ENCODE assay signal across 24 cellular contexts in genomic region chr1:36919491-36920145, GRCh38.
"Had no signal": no experiment of that assay in that cellular context is flagged by ENCODE, and none has a peak within 500 bp of the region (broad histone marks: within the 10 kb centered on the region; RNA-seq: fewer than 3 reads in every experiment).

No MANE protein-coding gene starts in this region.

- H3K36me3 Mint-ChIP-seq: activated naive CD8-positive, alpha-beta T cell treated with anti-CD3 and anti-CD28 coated beads, Interleukin-2, amount 10 ng/mL, durations not matched to agents 7 days and 5 days had no signal

- H3K27me3 Mint-ChIP-seq: activated naive CD8-positive, alpha-beta T cell treated with anti-CD3 and anti-CD28 coated beads, Interleukin-2, amount 10 ng/mL, durations not matched to agents 7 days and 5 days had no signal

- H3K4me1 Mint-ChIP-seq: activated naive CD8-positive, alpha-beta T cell treated with anti-CD3 and anti-CD28 coated beads, Interleukin-2, amount 10 ng/mL, durations not matched to agents 7 days and 5 days; central memory CD8-positive, alpha-beta T cell had no signal

- H3K4me3 Mint-ChIP-seq: activated CD8-positive, alpha-beta T cell treated with anti-CD3 and anti-CD28 coated beads, Interleukin-2, amount 10 ng/mL, durations not matched to agents 7 days and 5 days; activated naive CD4-positive, alpha-beta T cell treated with anti-CD3 and anti-CD28 coated beads for 36 hours; activated naive CD8-positive, alpha-beta T cell treated with anti-CD3 and anti-CD28 coated beads, Interleukin-2, amount 10 ng/mL, durations not matched to agents 7 days and 5 days; activated T-cell treated with anti-CD3 and anti-CD28 coated beads, Interleukin-2, amount 50 U/mL, for 72 hours; central memory CD8-positive, alpha-beta T cell; nephron progenitor cell; T-helper 2 cell treated with Interferon-gamma antibody and Interleukin-4, amounts not matched to agents 5 μg/mL and 100 μg/mL, for 36 hours had no signal

- H3K27ac Mint-ChIP-seq: activated CD8-positive, alpha-beta T cell treated with anti-CD3 and anti-CD28 coated beads, Interleukin-2, amount 10 ng/mL, durations not matched to agents 7 days and 5 days; activated naive CD4-positive, alpha-beta T cell treated with anti-CD3 and anti-CD28 coated beads for 36 hours; activated naive CD8-positive, alpha-beta T cell treated with anti-CD3 and anti-CD28 coated beads, Interleukin-2, amount 10 ng/mL, durations not matched to agents 7 days and 5 days; activated T-cell treated with anti-CD3 and anti-CD28 coated beads, Interleukin-2, amount 50 U/mL, for 72 hours; nephron progenitor cell; T-helper 2 cell treated with Interferon-gamma antibody and Interleukin-4, amounts not matched to agents 5 μg/mL and 100 μg/mL, for 36 hours had no signal

- H3K27me3 ChIP-seq: breast epithelium, colonic mucosa, upper lobe of left lung had no signal

- H3K9me3 Mint-ChIP-seq: activated naive CD4-positive, alpha-beta T cell treated with anti-CD3 and anti-CD28 coated beads for 36 hours; activated naive CD8-positive, alpha-beta T cell treated with anti-CD3 and anti-CD28 coated beads, Interleukin-2, amount 10 ng/mL, durations not matched to agents 7 days and 5 days; T-helper 2 cell treated with Interferon-gamma antibody and Interleukin-4, amounts not matched to agents 5 μg/mL and 100 μg/mL, for 36 hours had no signal

- H3K27ac ChIP-seq: breast epithelium, colonic mucosa, epithelial cell of prostate, heart left ventricle, thoracic aorta, upper lobe of left lung, VCaP had no signal

- DNase-seq: activated CD4-positive, alpha-beta T cell treated with anti-CD3 and anti-CD28 coated beads, Interleukin-2, amount 50 U/mL, for 1 hour; activated CD8-positive, alpha-beta T cell treated with anti-CD3 and anti-CD28 coated beads, Interleukin-2, amount 10 ng/mL, durations not matched to agents 7 days and 5 days; activated effector memory CD4-positive, alpha-beta T cell treated with Interleukin-2 at 50 U/mL for 16 hours; activated naive CD4-positive, alpha-beta T cell treated with anti-CD3 and anti-CD28 coated beads for 36 hours; activated naive CD8-positive, alpha-beta T cell treated with anti-CD3 and anti-CD28 coated beads, Interleukin-2, amount 10 ng/mL, durations not matched to agents 7 days and 5 days; activated T-cell treated with anti-CD3 and anti-CD28 coated beads, Interleukin-2, amount 50 U/mL, for 72 hours; amniotic stem cell; colonic mucosa; heart left ventricle; left ventricle myocardium superior; nephron progenitor cell; occipital lobe; stimulated activated CD4-positive, alpha-beta T cell treated with anti-CD3 and anti-CD28 coated beads, Interleukin-2, amount 100 ng/mL, for 48 hours; stimulated activated CD8-positive, alpha-beta memory T cell treated with anti-CD3 and anti-CD28 coated beads, Interleukin-4, amount 100 ng/mL, for 48 hours; stimulated activated naive CD4-positive, alpha-beta T cell treated with Interleukin-2 at 50 U/mL for 16 hours had no signal

- ATAC-seq: activated CD4-positive, CD25-positive, alpha-beta regulatory T cell treated with anti-CD3 and anti-CD28 coated beads, Interleukin-2, amount 50 U/mL, for 24 hours; activated CD8-positive, alpha-beta T cell treated with anti-CD3 and anti-CD28 coated beads, Interleukin-2, amount 10 ng/mL, durations not matched to agents 7 days and 5 days; activated T-cell treated with anti-CD3 and anti-CD28 coated beads, Interleukin-2, amount 50 U/mL, for 72 hours; heart left ventricle; left ventricle myocardium superior; sciatic nerve had no signal

- H3K9me3 ChIP-seq: breast epithelium, colonic mucosa, thoracic aorta, upper lobe of left lung had no signal

- H3K4me1 ChIP-seq: breast epithelium, colonic mucosa, heart left ventricle, upper lobe of left lung had no signal

- H3K36me3 ChIP-seq: breast epithelium, colonic mucosa, heart left ventricle, thoracic aorta, upper lobe of left lung had no signal

- H3K4me3 ChIP-seq: breast epithelium, colonic mucosa, heart left ventricle, thoracic aorta, upper lobe of left lung had no signal
